Comparison of ENCODE assay signal across 18 cellular contexts in the genomic region with DNA sequence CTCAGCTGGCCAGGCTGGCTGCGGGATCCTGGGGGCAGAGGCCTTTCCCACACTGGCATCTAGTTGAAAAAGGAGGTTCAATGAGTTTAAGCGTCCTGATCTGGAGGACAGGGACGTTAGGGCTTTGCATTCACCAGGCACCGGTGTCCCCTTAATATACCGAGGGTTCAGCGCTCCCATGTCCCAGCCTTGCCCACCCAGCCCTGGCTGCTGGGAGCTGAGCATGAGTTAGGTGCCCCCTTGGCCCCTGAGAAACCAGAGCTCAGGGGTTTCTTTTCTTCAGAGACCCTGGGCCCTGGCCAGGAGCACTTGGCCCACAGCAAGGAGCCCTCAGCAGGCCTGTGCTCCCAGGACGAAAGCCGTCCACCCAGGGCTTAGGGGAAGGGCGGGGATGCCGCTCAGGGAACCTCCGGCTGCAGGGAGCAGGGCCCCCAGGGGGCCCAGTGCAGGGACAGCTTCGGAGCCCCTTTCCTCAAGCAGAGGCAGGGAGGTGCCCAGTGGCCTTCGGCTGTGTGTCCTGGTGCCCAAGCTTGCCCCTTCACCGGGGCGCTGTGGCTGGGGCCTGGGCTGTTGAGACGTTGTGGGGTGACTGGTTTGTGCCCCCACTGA. TPM values are rescaled to one million over a fixed set of nuclear protein-coding genes. Genes with fewer than 3 reads are reported as not detected.
DNase-seq lines count a peak whose midpoint lies in the region; ATAC-seq, FAIRE-seq and TF ChIP-seq lines count a peak whose summit lies in the region.
"Had no signal": no experiment of that assay in that cellular context is flagged by ENCODE, and none has a peak within 500 bp of the region (broad histone marks: within the 10 kb centered on the region; RNA-seq: fewer than 3 reads in every experiment).

No MANE protein-coding gene starts in this region.

- peak overlapping the region; percentile 75 to 78 for H3K27ac ChIP-seq in kidney (ENCODE audit: low read depth in 2 of 2, low read length in 2 of 2)
- no peak overlapping the region for H3K27ac ChIP-seq in mesenchymal stem cell (ENCODE audit: low read length, poor library complexity, severe bottlenecking)
- H3K27ac ChIP-seq: BLaER1 had no signal

- no peak overlapping the region for H2BK5ac ChIP-seq in mesenchymal stem cell (ENCODE audit: low read depth, low read length, poor library complexity, severe bottlenecking)

- H3K4me1 ChIP-seq in kidney (ENCODE audit: control insufficient read depth in 1 of 2, insufficient read depth in 1 of 2, low read depth in 1 of 2, low read length in 2 of 2) (peaks cover 0 to 4% of the 10 kb centered on the region in 2 donors), mesenchymal stem cell (ENCODE audit: control insufficient read depth, insufficient read depth, low read depth, low read length) (peaks cover 35% of the 10 kb centered on the region)

- TF ChIP-seq CTCF in kidney (IDR thresholded peaks at IDR 0.05; ENCODE audit: borderline replicate concordance, extremely low read depth, insufficient read depth): no peak

- no peaks in the 10 kb centered on the region for H3K36me3 ChIP-seq in kidney (ENCODE audit: control insufficient read depth in 1 of 2, insufficient read depth in 2 of 2, low read length in 2 of 2)
- H3K36me3 ChIP-seq in mesenchymal stem cell (ENCODE audit: control insufficient read depth in 1 of 2, insufficient read depth in 2 of 2, low read depth in 1 of 2, low read length in 2 of 2): no peaks in the 10 kb centered on the region
- H3K36me3 ChIP-seq: BLaER1 had no signal

- H2AFZ ChIP-seq in mesenchymal stem cell (ENCODE audit: low read depth, low read length): no peak overlapping the region
- H2AFZ ChIP-seq: GM23338 had no signal

- H3K79me1 ChIP-seq in mesenchymal stem cell (replicated peaks; ENCODE audit: low read length, poor library complexity, severe bottlenecking): no peaks in the 10 kb centered on the region

- no peak overlapping the region for H3K23ac ChIP-seq in mesenchymal stem cell (ENCODE audit: low read length in 2 of 2)

- no peak overlapping the region for H3K4ac ChIP-seq in mesenchymal stem cell (ENCODE audit: low read depth in 1 of 2, low read length in 2 of 2)

- peak; percentile 33 for DNase-seq in activated effector memory CD4-positive, alpha-beta T cell treated with anti-CD3 and anti-CD28 coated beads, Interleukin-2, amount 50 U/mL, for 16 hours
- no peak for DNase-seq in activated effector memory CD4-positive, alpha-beta T cell treated with Interleukin-2 at 50 U/mL for 16 hours
- DNase-seq in kidney (peak; percentile 65), mesenchymal stem cell (no peak), SKM-1 treated with dmso at 0.1 percent for 144 hours (lab: John Stamatoyannopoulos, UW; ENCODE audit: unreplicated experiment) (no peak), NCI-H2029 treated with DMSO at 0.1 percent for 48 hours (lab: John Stamatoyannopoulos, UW) (no peak)
- DNase-seq: 8988T; AML-193; Caco-2; CD8-positive, alpha-beta memory T cell; DND-41; GDM1; H9 had no signal

- 84% methylated on average over 12 of the region's 16 CpGs for WGBS in mesenchymal stem cell

- H3K14ac ChIP-seq in mesenchymal stem cell (ENCODE audit: low read length in 2 of 2): no peak overlapping the region

- H3K9ac ChIP-seq in kidney (ENCODE audit: low read length in 2 of 2) (no peak overlapping the region), mesenchymal stem cell (ENCODE audit: low read length) (no peak overlapping the region)
- H3K9ac ChIP-seq: BLaER1 had no signal

- H2AK5ac ChIP-seq in mesenchymal stem cell (ENCODE audit: low read length, severe bottlenecking): peak overlapping the region; percentile 42

- no peak overlapping the region for H3K4me2 ChIP-seq in mesenchymal stem cell (ENCODE audit: low read length, poor library complexity, severe bottlenecking)
- H3K4me2 ChIP-seq: BLaER1, GM23338 had no signal

- H4K8ac ChIP-seq in mesenchymal stem cell (ENCODE audit: low read length): no peak overlapping the region

- no peak overlapping the region for H2BK15ac ChIP-seq in mesenchymal stem cell (ENCODE audit: low read depth, poor library complexity, severe bottlenecking)

- no peak for ATAC-seq in HG02610 (IDR thresholded peaks at IDR 0.05; ENCODE audit: unreplicated experiment)
- ATAC-seq: GM23338 had no signal

- no peak overlapping the region for H2BK120ac ChIP-seq in mesenchymal stem cell (ENCODE audit: low read depth, low read length)

- H3K4me3 ChIP-seq in kidney (ENCODE audit: low read length in 2 of 2) (peak overlapping the region; percentile 34 to 35), mesenchymal stem cell (ENCODE audit: insufficient read depth in 1 of 2, low read depth in 1 of 2, low read length in 2 of 2) (no peak overlapping the region)
- H3K4me3 ChIP-seq: BLaER1, GM23338 had no signal

- H3K18ac ChIP-seq in mesenchymal stem cell (ENCODE audit: low read depth in 1 of 2, low read length in 2 of 2): no peak overlapping the region

- intact Hi-C loops in kidney (cut with DNase I): no loop called here

- H3K27me3 ChIP-seq in mesenchymal stem cell (ENCODE audit: control insufficient read depth in 1 of 2, insufficient read depth in 1 of 2, low read length in 2 of 2): peaks cover 0 to 85% of the 10 kb centered on the region in 2 experiments

- H3K9me3 ChIP-seq in kidney (ENCODE audit: control insufficient read depth in 1 of 2, low read length in 2 of 2) (no peaks in the 10 kb centered on the region), mesenchymal stem cell (ENCODE audit: control insufficient read depth, low read length) (peaks cover 14% of the 10 kb centered on the region)
- H3K9me3 ChIP-seq: Caco-2 had no signal

- no peak for FAIRE-seq in kidney (lab: Jason Lieb, UNC)
- FAIRE-seq: GM12892, HTR-8/SVneo had no signal

- no peak overlapping the region for H4K91ac ChIP-seq in mesenchymal stem cell (ENCODE audit: low read length)

- no peak overlapping the region for H2BK12ac ChIP-seq in mesenchymal stem cell (ENCODE audit: low read length in 2 of 2)

RNA-seq across cellular contexts. Expression of gene DUSP9, which starts 20.9 kb away (rescaled TPM):
- total RNA-seq in kidney: 4.7 TPM
- 81.4 TPM for polyA plus RNA-seq in kidney (ENCODE audit: insufficient read depth, low read depth, low replicate concordance)
- polyA plus RNA-seq in mesenchymal stem cell (2013, experiment 1 of 2): 0.03 TPM
- 0.01 TPM for polyA plus RNA-seq in mesenchymal stem cell (2013, experiment 2 of 2)

RNA-seq across cellular contexts. Expression of gene CCNQ, which starts 27.2 kb away (rescaled TPM):
- total RNA-seq in kidney: 14.6 TPM
- polyA plus RNA-seq in kidney (ENCODE audit: insufficient read depth, low read depth, low replicate concordance): 35.4 TPM
- 24.5 TPM for polyA plus RNA-seq in mesenchymal stem cell (2013, experiment 1 of 2)
- polyA plus RNA-seq in mesenchymal stem cell (2013, experiment 2 of 2): 26.2 TPM

RNA-seq across cellular contexts. Expression of gene PNCK, which starts 47.5 kb away (rescaled TPM):
- 1.5 TPM for total RNA-seq in kidney
- polyA plus RNA-seq in kidney (ENCODE audit: insufficient read depth, low read depth, low replicate concordance): 5.5 TPM
- 0.10 TPM for polyA plus RNA-seq in mesenchymal stem cell (2013, experiment 1 of 2)
- 0.03 TPM for polyA plus RNA-seq in mesenchymal stem cell (2013, experiment 2 of 2)
- total RNA-seq: Caco-2; CD8-positive, alpha-beta memory T cell had no signal
- polyA plus RNA-seq: CD8-positive, alpha-beta memory T cell had no signal

Comparison
In these comparisons a context has a peak if more than half of its experiments do, and no peak if none do; other contexts are left out.
1. DNase-seq: peak in activated effector memory CD4-positive, alpha-beta T cell treated with anti-CD3 and anti-CD28 coated beads, Interleukin-2, amount 50 U/mL, for 16 hours (single experiment) and kidney (single experiment); none in activated effector memory CD4-positive, alpha-beta T cell treated with Interleukin-2 at 50 U/mL for 16 hours (single experiment), mesenchymal stem cell (single experiment), SKM-1 treated with dmso at 0.1 percent for 144 hours (single experiment) and NCI-H2029 treated with DMSO at 0.1 percent for 48 hours (single experiment).
2. H3K4me3 ChIP-seq: peak in kidney (2 of 2); none in mesenchymal stem cell (0 of 2).